8 cellular contexts compared by ENCODE assay signal in genomic region chrX:20224814-20225487, GRCh38. TPM values are rescaled to one million over a fixed set of nuclear protein-coding genes. Genes with fewer than 3 reads are reported as not detected.
A peak's percentile ranks its signal among the peaks of the same experiment; 100 is the strongest.
DNase-seq lines count a peak whose midpoint lies in the region; ATAC-seq and TF ChIP-seq lines count a peak whose summit lies in the region.

No MANE protein-coding gene starts in this region.

- WGBS in GM23248 (ENCODE audit: low coverage in 1 of 2, low lambda C conversion rate in 2 of 2, missing lambda C conversion rate in 2 of 2), 2 experiments = 92 to 100% methylated on average over 2 of the region's 2 CpGs
- 77% methylated on average over 2 of the region's 2 CpGs for WGBS in right lobe of liver (ENCODE audit: insufficient coverage, low coverage, low lambda C conversion rate, missing lambda C conversion rate)

- in situ Hi-C loops in GM23248 (cut with MboI) = no loop called here

- TF ChIP-seq POLR2A in right lobe of liver (IDR thresholded peaks at IDR 0.05) = no peak

- peaks cover 13% of the 10 kb centered on the region for H3K79me2 ChIP-seq in GM23248 (ENCODE audit: insufficient read depth)

- DNase-seq in GM23248 (peak; percentile 59), OCI-M1 (lab: John Stamatoyannopoulos, UW) (peak; percentile 28), right lobe of liver (no peak), NCI-H2081 (lab: John Stamatoyannopoulos, UW) (no peak), NCI-H187 (lab: John Stamatoyannopoulos, UW) (no peak), NCI-H1105 (lab: John Stamatoyannopoulos, UW) (no peak)
- DNase-seq in stimulated activated naive CD4-positive, alpha-beta T cell treated with Interleukin-2 at 50 U/mL for 16 hours (lab: John Stamatoyannopoulos, UW) = no peak

- ATAC-seq in GM18520 (IDR thresholded peaks at IDR 0.05; ENCODE audit: unreplicated experiment) (peak; percentile 80), right lobe of liver (peak in 3 of 4 donors; percentile 33 to 38 (median 38))

- peak overlapping the region; percentile 11; the same call in 1 of the 2 replicates for H3K27ac ChIP-seq in GM23248
- no peak overlapping the region for H3K27ac ChIP-seq in right lobe of liver

- no peak overlapping the region for H3K4me2 ChIP-seq in GM23248 (ENCODE audit: unreplicated experiment)

- H3K9me3 ChIP-seq in GM23248 (ENCODE audit: low read depth) (no peaks in the 10 kb centered on the region), right lobe of liver (no peaks in the 10 kb centered on the region)

- H3K4me1 ChIP-seq in GM23248 (ENCODE audit: insufficient read depth) (peaks cover 13% of the 10 kb centered on the region), right lobe of liver (peaks cover 0 to 15% (median 5%) of the 10 kb centered on the region in 4 donors)

- H3F3A ChIP-seq in GM23248 (ENCODE audit: insufficient read depth) = no peaks in the 10 kb centered on the region; the same call in 1 of the 2 replicates

- H3K27me3 ChIP-seq in GM23248 (replicated peaks; ENCODE audit: insufficient read depth) (no peaks in the 10 kb centered on the region), right lobe of liver (no peaks in the 10 kb centered on the region)

- H3K36me3 ChIP-seq in GM23248 (ENCODE audit: low read depth) = no peaks in the 10 kb centered on the region
- H3K36me3 ChIP-seq in right lobe of liver = no peaks in the 10 kb centered on the region

- H3K4me3 ChIP-seq in GM23248 (no peak overlapping the region), right lobe of liver (no peak overlapping the region)

- no peaks in the 10 kb centered on the region for H4K20me1 ChIP-seq in GM23248 (ENCODE audit: insufficient read depth)

- intact Hi-C loops in right lobe of liver (cut with DNase I) = no loop called here

- H3K9ac ChIP-seq in GM23248 = no peak overlapping the region

- no peak for TF ChIP-seq CTCF in right lobe of liver (IDR thresholded peaks at IDR 0.05)

- H2AFZ ChIP-seq in GM23248 = no peak overlapping the region

- H3K9me2 ChIP-seq in GM23248 (ENCODE audit: insufficient read depth) = no peaks in the 10 kb centered on the region

RNA-seq across cellular contexts. Expression of gene RPS6KA3, which starts 41.8 kb away (rescaled TPM):
- 28.5 and 33.8 TPM in 2 replicates for total RNA-seq in GM23248 (2014; rRNA removed; shearing (Covaris generic))
- 8.1 and 13.3 TPM in 2 replicates for polyA plus RNA-seq in GM23248 (2016; fragmentation: Nextera tagmentation; extraction: Ambion mirVana)
- 10 to 100 TPM; 36.0 to 63.7 (median 44.7) TPM for total RNA-seq in right lobe of liver

Comparison
In these comparisons a context has a peak if more than half of its experiments do, and no peak if none do; other contexts are left out.
1. DNase-seq: peak in GM23248 (single experiment) and OCI-M1 (single experiment); none in right lobe of liver (0 of 3), NCI-H2081 (0 of 2), NCI-H187 (0 of 2), stimulated activated naive CD4-positive, alpha-beta T cell treated with Interleukin-2 at 50 U/mL for 16 hours (single experiment) and NCI-H1105 (single experiment).